17 cellular contexts compared by ENCODE assay signal in the genomic region with DNA sequence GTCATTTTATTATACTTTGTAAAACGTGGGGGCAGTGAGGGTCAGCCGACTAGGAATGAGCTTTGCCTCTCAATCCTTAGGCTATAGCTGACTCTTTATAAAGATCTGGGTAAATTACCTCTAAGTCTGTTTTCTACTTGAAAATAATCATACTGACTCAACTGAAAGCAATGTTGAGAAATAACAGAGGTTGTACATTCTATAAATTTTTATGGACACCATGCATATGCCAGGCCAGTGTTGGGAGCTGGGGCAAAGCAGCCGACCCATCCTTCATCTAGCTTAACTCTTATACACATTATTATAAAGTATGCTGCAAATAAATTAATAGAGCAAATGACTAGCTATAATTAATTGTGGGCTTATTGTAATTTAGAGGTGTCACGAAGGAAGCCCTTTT. TPM values are rescaled to one million over a fixed set of nuclear protein-coding genes. Genes with fewer than 3 reads are reported as not detected.
DNase-seq lines count a peak whose midpoint lies in the region; ATAC-seq and TF ChIP-seq lines count a peak whose summit lies in the region.
"Had no signal": no experiment of that assay in that cellular context is flagged by ENCODE, and none has a peak within 500 bp of the region (broad histone marks: within the 10 kb centered on the region; RNA-seq: fewer than 3 reads in every experiment).

No MANE protein-coding gene starts in this region.

- ATAC-seq in natural killer cell: no peak
- ATAC-seq in natural killer cell treated with Interleukin-12 subunit alpha and Interleukin-12 subunit beta and Interleukin-15 and Interleukin-18, amount 100 ng/mL, for 72 hours: no peak

- H3K4me1 ChIP-seq in adipocyte (ENCODE audit: control insufficient read depth, insufficient read depth, low read length): peaks cover 10% of the 10 kb centered on the region

- peaks cover 0 to 7% of the 10 kb centered on the region in 2 donors for H3K27me3 Mint-ChIP-seq in natural killer cell (ENCODE audit: low read depth in 2 of 2)
- H3K27me3 Mint-ChIP-seq in natural killer cell treated with Interleukin-12 subunit alpha and Interleukin-12 subunit beta and Interleukin-15 and Interleukin-18, amount 100 ng/mL, for 72 hours: no peaks in the 10 kb centered on the region

- no peaks in the 10 kb centered on the region for H3K27me3 ChIP-seq in adipocyte (replicated peaks; ENCODE audit: control insufficient read depth, insufficient read depth, low read length)

- no peaks in the 10 kb centered on the region for H3K9me3 Mint-ChIP-seq in natural killer cell
- H3K9me3 Mint-ChIP-seq in natural killer cell treated with Interleukin-12 subunit alpha and Interleukin-12 subunit beta and Interleukin-15 and Interleukin-18, amount 100 ng/mL, for 72 hours: no peaks in the 10 kb centered on the region
- H3K9me3 Mint-ChIP-seq: CD8-positive, alpha-beta memory T cell had no signal

- intact Hi-C loops in natural killer cell (cut with micrococcal nuclease): no loop called here

- H3K4me3 ChIP-seq in adipocyte (ENCODE audit: low read length): no peak overlapping the region
- no peak overlapping the region for H3K4me3 ChIP-seq in foreskin fibroblast (ENCODE audit: low read depth in 1 of 2, low read length in 2 of 2)

- peaks cover 22 to 35% of the 10 kb centered on the region in 2 donors for H3K4me1 Mint-ChIP-seq in natural killer cell
- peaks cover 12 to 17% of the 10 kb centered on the region in 2 donors for H3K4me1 Mint-ChIP-seq in natural killer cell treated with Interleukin-12 subunit alpha and Interleukin-12 subunit beta and Interleukin-15 and Interleukin-18, amount 100 ng/mL, for 72 hours (ENCODE audit: low read depth in 2 of 2)

- TF ChIP-seq CTCF in natural killer cell (IDR thresholded peaks at IDR 0.05) (no peak), foreskin fibroblast (IDR thresholded peaks at IDR 0.05; ENCODE audit: low read depth, low read length) (no peak)

- DNase-seq in natural killer cell (no peak), adipocyte (ENCODE audit: low read depth) (peak; percentile 65), foreskin fibroblast (peak; percentile 23 to 58), SW 1271 (lab: John Stamatoyannopoulos, UW) (no peak), ureter (ENCODE audit: low spot score) (no peak), NCI-H1694 (lab: John Stamatoyannopoulos, UW) (no peak), COR-L47 (lab: John Stamatoyannopoulos, UW) (no peak)
- no peak for DNase-seq in natural killer cell treated with Interleukin-12 subunit alpha and Interleukin-12 subunit beta and Interleukin-15 and Interleukin-18, amount 100 ng/mL, for 72 hours (ENCODE audit: low spot score)
- DNase-seq: CD8-positive, alpha-beta memory T cell; H9; MM.1S; NCI-H1092; NCI-H1436 treated with DMSO at 0.1 percent for 48 hours; NCI-H2029 treated with DMSO at 0.1 percent for 48 hours; NCI-H2171 treated with DMSO at 0.1 percent for 48 hours; NK-92 treated with Interleukin-12 subunit alpha and Interleukin-12 subunit beta, amount 100 ng/mL, for 24 hours; Right ventricle myocardium superior had no signal

- H3K27ac Mint-ChIP-seq in natural killer cell: no peak overlapping the region
- H3K27ac Mint-ChIP-seq in natural killer cell treated with Interleukin-12 subunit alpha and Interleukin-12 subunit beta and Interleukin-15 and Interleukin-18, amount 100 ng/mL, for 72 hours: no peak overlapping the region
- H3K27ac Mint-ChIP-seq: H9 had no signal

- no peak overlapping the region for H3K9ac ChIP-seq in adipocyte (ENCODE audit: low read length)

- H3K4me3 Mint-ChIP-seq in natural killer cell: peak overlapping the region; percentile 28
- H3K4me3 Mint-ChIP-seq in natural killer cell treated with Interleukin-12 subunit alpha and Interleukin-12 subunit beta and Interleukin-15 and Interleukin-18, amount 100 ng/mL, for 72 hours: no peak overlapping the region
- H3K4me3 Mint-ChIP-seq: H9 had no signal

- H3K9me3 ChIP-seq in adipocyte (ENCODE audit: control insufficient read depth, low read length): no peaks in the 10 kb centered on the region

- no peaks in the 10 kb centered on the region for H3K36me3 Mint-ChIP-seq in natural killer cell
- H3K36me3 Mint-ChIP-seq in natural killer cell treated with Interleukin-12 subunit alpha and Interleukin-12 subunit beta and Interleukin-15 and Interleukin-18, amount 100 ng/mL, for 72 hours: no peaks in the 10 kb centered on the region

- H3K36me3 ChIP-seq in adipocyte (ENCODE audit: control insufficient read depth, insufficient read depth, low read length, severe bottlenecking): no peaks in the 10 kb centered on the region

RNA-seq across cellular contexts. Expression of gene DCUN1D4, which starts 2.2 kb away (rescaled TPM):
- total RNA-seq in natural killer cell: 10 to 100 TPM; 26.9 to 35.9 (median 35.1) TPM
- total RNA-seq in natural killer cell treated with Interleukin-12 subunit alpha and Interleukin-12 subunit beta and Interleukin-15 and Interleukin-18, amount 100 ng/mL, for 72 hours: 10 to 100 TPM; 29.3 to 30.4 TPM
- 71.2 TPM for total RNA-seq in ureter

Comparison
In these comparisons a context has a peak if more than half of its experiments do, and no peak if none do; other contexts are left out.
1. DNase-seq: peak in adipocyte (single experiment) and foreskin fibroblast (2 of 2); none in natural killer cell (single experiment), natural killer cell treated with Interleukin-12 subunit alpha and Interleukin-12 subunit beta and Interleukin-15 and Interleukin-18, amount 100 ng/mL, for 72 hours (single experiment), SW 1271 (0 of 2), ureter (single experiment), NCI-H1694 (single experiment) and COR-L47 (single experiment).